In the genomic region with DNA sequence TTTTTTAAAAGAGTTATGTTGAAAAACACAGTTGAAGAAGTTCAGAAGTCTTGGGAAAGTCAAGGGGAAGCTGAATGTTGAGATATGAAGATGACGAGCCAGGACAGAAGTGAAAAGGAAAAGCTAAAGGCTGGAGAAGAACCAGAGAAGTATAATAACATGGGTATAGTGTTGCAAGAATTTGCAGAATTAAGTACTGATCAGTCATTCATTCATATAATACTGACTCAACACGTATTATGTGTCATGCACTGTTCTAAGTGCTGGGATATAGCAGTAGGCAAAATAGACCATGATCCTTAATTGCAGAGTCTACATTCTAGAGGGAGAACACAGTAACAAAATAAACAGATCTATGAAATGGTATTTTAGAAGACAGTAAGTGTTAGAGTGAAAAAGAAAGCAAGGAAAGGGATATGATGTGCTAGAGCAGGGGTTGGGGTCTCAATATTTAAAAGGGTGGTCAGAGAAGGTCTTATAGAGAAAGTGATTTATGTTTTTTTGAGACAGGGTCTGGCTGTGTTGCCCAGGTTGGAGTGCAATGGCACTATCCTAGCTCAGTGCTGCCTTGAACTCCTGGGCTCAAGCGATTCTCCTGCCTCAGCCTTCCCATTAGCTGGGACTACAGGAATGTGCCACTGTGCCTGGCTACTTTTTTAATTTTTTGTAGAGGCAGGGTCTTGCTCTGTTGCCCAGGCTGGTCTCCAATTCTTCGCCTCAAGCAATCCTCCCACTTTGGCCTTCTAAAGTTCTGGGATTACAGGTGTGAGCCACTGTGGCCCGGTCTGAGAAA, we compare ENCODE assay signal across 17 cellular contexts.
"Had no signal": no experiment of that assay in that cellular context is flagged by ENCODE, and none has a peak within 500 bp of the region (broad histone marks: within the 10 kb centered on the region; RNA-seq: fewer than 3 reads in every experiment).

No MANE protein-coding gene starts in this region.

- H3K27ac Mint-ChIP-seq: activated CD4-positive, alpha-beta memory T cell treated with anti-CD3 and anti-CD28 coated beads, Interleukin-2, amount 10 ng/mL, durations not matched to agents 7 days and 5 days; activated CD4-positive, alpha-beta T cell treated with anti-CD3 and anti-CD28 coated beads for 36 hours; activated naive CD8-positive, alpha-beta T cell treated with anti-CD3 and anti-CD28 coated beads, Interleukin-2, amount 50 U/mL, for 24 hours; effector memory CD8-positive, alpha-beta T cell; immature natural killer cell; natural killer cell; stimulated activated memory B cell treated with anti-CD40 and anti-IgM and Interleukin-4, amounts not matched to agents 10 μg/mL and 1 μg/mL and 100 μg/mL, for 72 hours had no signal

- H3K27me3 Mint-ChIP-seq: activated CD4-positive, alpha-beta memory T cell treated with anti-CD3 and anti-CD28 coated beads, Interleukin-2, amount 10 ng/mL, durations not matched to agents 7 days and 5 days; activated CD4-positive, alpha-beta T cell treated with anti-CD3 and anti-CD28 coated beads for 36 hours; activated naive CD8-positive, alpha-beta T cell treated with anti-CD3 and anti-CD28 coated beads, Interleukin-2, amount 50 U/mL, for 24 hours; effector memory CD8-positive, alpha-beta T cell; stimulated activated memory B cell treated with anti-CD40 and anti-IgM and Interleukin-4, amounts not matched to agents 10 μg/mL and 1 μg/mL and 100 μg/mL, for 72 hours had no signal

- H3K4me3 Mint-ChIP-seq: activated CD4-positive, alpha-beta memory T cell treated with anti-CD3 and anti-CD28 coated beads, Interleukin-2, amount 10 ng/mL, durations not matched to agents 7 days and 5 days; activated CD4-positive, alpha-beta T cell treated with anti-CD3 and anti-CD28 coated beads for 36 hours; activated naive CD8-positive, alpha-beta T cell treated with anti-CD3 and anti-CD28 coated beads, Interleukin-2, amount 50 U/mL, for 24 hours; effector memory CD8-positive, alpha-beta T cell; immature natural killer cell; natural killer cell; stimulated activated memory B cell treated with anti-CD40 and anti-IgM and Interleukin-4, amounts not matched to agents 10 μg/mL and 1 μg/mL and 100 μg/mL, for 72 hours had no signal

- H3K27ac ChIP-seq: tibial artery, vagina, VCaP had no signal

- ATAC-seq: activated CD4-positive, alpha-beta T cell treated with anti-CD3 and anti-CD28 coated beads for 36 hours; activated naive CD8-positive, alpha-beta T cell treated with anti-CD3 and anti-CD28 coated beads, Interleukin-2, amount 50 U/mL, for 24 hours; effector memory CD8-positive, alpha-beta T cell; mucosa of descending colon; right cardiac atrium; stimulated activated memory B cell treated with anti-CD40 and anti-IgM and Interleukin-4, amounts not matched to agents 10 μg/mL and 1 μg/mL and 100 μg/mL, for 72 hours had no signal

- H3K36me3 Mint-ChIP-seq: natural killer cell; stimulated activated memory B cell treated with anti-CD40 and anti-IgM and Interleukin-4, amounts not matched to agents 10 μg/mL and 1 μg/mL and 100 μg/mL, for 72 hours had no signal

- DNase-seq: activated CD4-positive, alpha-beta memory T cell treated with anti-CD3 and anti-CD28 coated beads, Interleukin-2, amount 10 ng/mL, durations not matched to agents 7 days and 5 days; activated CD4-positive, alpha-beta T cell treated with anti-CD3 and anti-CD28 coated beads for 36 hours; activated CD8-positive, alpha-beta memory T cell treated with anti-CD3 and anti-CD28 coated beads, Interleukin-2, amount 50 U/mL, for 4 hours; activated naive CD4-positive, alpha-beta T cell treated with Interleukin-2 at 50 U/mL for 16 hours; activated naive CD8-positive, alpha-beta T cell treated with anti-CD3 and anti-CD28 coated beads, Interleukin-2, amount 50 U/mL, for 24 hours; effector memory CD8-positive, alpha-beta T cell; immature natural killer cell; left cardiac atrium; mucosa of descending colon; natural killer cell; right cardiac atrium; T1000; tibial artery had no signal

- H3K36me3 ChIP-seq: tibial artery, vagina had no signal

- H3K4me3 ChIP-seq: mucosa of descending colon, smooth muscle cell, tibial artery, vagina had no signal

- H3K9me3 ChIP-seq: mucosa of descending colon, tibial artery, vagina had no signal

- H3K4me1 ChIP-seq: tibial artery, vagina had no signal

- H3K4me1 Mint-ChIP-seq: activated CD4-positive, alpha-beta memory T cell treated with anti-CD3 and anti-CD28 coated beads, Interleukin-2, amount 10 ng/mL, durations not matched to agents 7 days and 5 days; activated CD4-positive, alpha-beta T cell treated with anti-CD3 and anti-CD28 coated beads for 36 hours; activated naive CD8-positive, alpha-beta T cell treated with anti-CD3 and anti-CD28 coated beads, Interleukin-2, amount 50 U/mL, for 24 hours; stimulated activated memory B cell treated with anti-CD40 and anti-IgM and Interleukin-4, amounts not matched to agents 10 μg/mL and 1 μg/mL and 100 μg/mL, for 72 hours had no signal

- H3K9me3 Mint-ChIP-seq: effector memory CD8-positive, alpha-beta T cell; natural killer cell; stimulated activated memory B cell treated with anti-CD40 and anti-IgM and Interleukin-4, amounts not matched to agents 10 μg/mL and 1 μg/mL and 100 μg/mL, for 72 hours had no signal

- H3K27me3 ChIP-seq: tibial artery, vagina had no signal
